ENCODE assay signal across 1 cellular context in genomic region chr2:37301408-37301807, GRCh38.
TF ChIP-seq lines count a peak whose summit lies in the region.

No MANE protein-coding gene starts in this region.

TF ChIP-seq in SK-N-SH, 30 proteins besides CTCF, POLR2A, EP300 and RAD21 (continued from another document):
- TF ChIP-seq, protein P1, sequence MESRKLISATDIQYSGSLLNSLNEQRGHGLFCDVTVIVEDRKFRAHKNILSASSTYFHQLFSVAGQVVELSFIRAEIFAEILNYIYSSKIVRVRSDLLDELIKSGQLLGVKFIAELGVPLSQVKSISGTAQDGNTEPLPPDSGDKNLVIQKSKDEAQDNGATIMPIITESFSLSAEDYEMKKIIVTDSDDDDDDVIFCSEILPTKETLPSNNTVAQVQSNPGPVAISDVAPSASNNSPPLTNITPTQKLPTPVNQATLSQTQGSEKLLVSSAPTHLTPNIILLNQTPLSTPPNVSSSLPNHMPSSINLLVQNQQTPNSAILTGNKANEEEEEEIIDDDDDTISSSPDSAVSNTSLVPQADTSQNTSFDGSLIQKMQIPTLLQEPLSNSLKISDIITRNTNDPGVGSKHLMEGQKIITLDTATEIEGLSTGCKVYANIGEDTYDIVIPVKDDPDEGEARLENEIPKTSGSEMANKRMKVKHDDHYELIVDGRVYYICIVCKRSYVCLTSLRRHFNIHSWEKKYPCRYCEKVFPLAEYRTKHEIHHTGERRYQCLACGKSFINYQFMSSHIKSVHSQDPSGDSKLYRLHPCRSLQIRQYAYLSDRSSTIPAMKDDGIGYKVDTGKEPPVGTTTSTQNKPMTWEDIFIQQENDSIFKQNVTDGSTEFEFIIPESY (IDR thresholded peaks at IDR 0.05; ENCODE audit: borderline replicate concordance, low read depth) = no peak
- TF ChIP-seq CHD2 (IDR thresholded peaks at IDR 0.05; ENCODE audit: low read length, partially characterized antibody) = no peak
- no peak for TF ChIP-seq EZH2phosphoT487 (IDR thresholded peaks at IDR 0.05; ENCODE audit: borderline replicate concordance, low read depth)
- TF ChIP-seq, protein P2, sequence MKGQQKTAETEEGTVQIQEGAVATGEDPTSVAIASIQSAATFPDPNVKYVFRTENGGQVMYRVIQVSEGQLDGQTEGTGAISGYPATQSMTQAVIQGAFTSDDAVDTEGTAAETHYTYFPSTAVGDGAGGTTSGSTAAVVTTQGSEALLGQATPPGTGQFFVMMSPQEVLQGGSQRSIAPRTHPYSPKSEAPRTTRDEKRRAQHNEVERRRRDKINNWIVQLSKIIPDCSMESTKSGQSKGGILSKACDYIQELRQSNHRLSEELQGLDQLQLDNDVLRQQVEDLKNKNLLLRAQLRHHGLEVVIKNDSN (IDR thresholded peaks at IDR 0.05; ENCODE audit: borderline replicate concordance, low read depth) = no peak
- no peak for TF ChIP-seq TAF1 (IDR thresholded peaks at IDR 0.05; ENCODE audit: borderline replicate concordance, low read depth, low read length)
- TF ChIP-seq FOXM1 (IDR thresholded peaks at IDR 0.05; ENCODE audit: low read depth) = no peak
- TF ChIP-seq TEAD4 (IDR thresholded peaks at IDR 0.05; ENCODE audit: borderline replicate concordance, insufficient read depth) = no peak
- TF ChIP-seq NRF1 (IDR thresholded peaks at IDR 0.05; ENCODE audit: low read depth, low read length) = no peak
- TF ChIP-seq YY1 (IDR thresholded peaks at IDR 0.05; ENCODE audit: low read depth) = no peak
- TF ChIP-seq FOSL2 (IDR thresholded peaks at IDR 0.05; ENCODE audit: borderline replicate concordance, low read depth) = no peak
- no peak for TF ChIP-seq PBX3 (IDR thresholded peaks at IDR 0.05)
- no peak for TF ChIP-seq MXI1 (IDR thresholded peaks at IDR 0.05; ENCODE audit: low read depth, low read length)
